ENCODE assay signal across 9 cellular contexts in genomic region chr1:115727706-115728249, GRCh38. TPM values are rescaled to one million over a fixed set of nuclear protein-coding genes. Genes with fewer than 3 reads are reported as not detected.
DNase-seq lines count a peak whose midpoint lies in the region; ATAC-seq, FAIRE-seq and TF ChIP-seq lines count a peak whose summit lies in the region.
"Had no signal": no experiment of that assay in that cellular context is flagged by ENCODE, and none has a peak within 500 bp of the region (broad histone marks: within the 10 kb centered on the region; RNA-seq: fewer than 3 reads in every experiment).

No MANE protein-coding gene starts in this region.

- no peaks in the 10 kb centered on the region for H3K9me1 ChIP-seq in keratinocyte (ENCODE audit: control insufficient read depth, extremely low read depth, insufficient read depth, low read length)

- TF ChIP-seq CTCF in astrocyte of the cerebellum (IDR thresholded peaks at IDR 0.05; ENCODE audit: low read depth, low read length, missing control alignments): no peak
- TF ChIP-seq CTCF in keratinocyte (optimal IDR thresholded peaks at IDR 0.05 in 1 of 3, IDR thresholded peaks at IDR 0.05 in 1 of 3, conservative IDR thresholded peaks at IDR 0.05 in 1 of 3; ENCODE audit: extremely low read depth in 1 of 3, insufficient read depth in 2 of 3, low read length in 3 of 3): no peak
- TF ChIP-seq CTCF in spleen (IDR thresholded peaks at IDR 0.05 in 8 of 11, conservative IDR thresholded peaks at IDR 0.05 in 3 of 11): no peak
- TF ChIP-seq CTCF in WERI-Rb-1 (IDR thresholded peaks at IDR 0.05; ENCODE audit: low read depth, low read length): no peak

- no peak overlapping the region for H3K9ac ChIP-seq in keratinocyte (ENCODE audit: control insufficient read depth, extremely low read depth, insufficient read depth, low read length)

- TF ChIP-seq POLR2A in spleen (IDR thresholded peaks at IDR 0.05): no peak

- no peaks in the 10 kb centered on the region for H3K79me2 ChIP-seq in keratinocyte (ENCODE audit: control insufficient read depth, insufficient read depth, low read length)

- no peak for ATAC-seq in HG02759 (IDR thresholded peaks at IDR 0.05; ENCODE audit: unreplicated experiment)

- FAIRE-seq in keratinocyte (lab: Jason Lieb, UNC): peak; percentile 5

- H3K4me3 ChIP-seq in astrocyte of the cerebellum (ENCODE audit: low read depth, low read length) (no peak overlapping the region), keratinocyte (ENCODE audit: control insufficient read depth in 2 of 3, extremely low read depth in 1 of 3, insufficient read depth in 2 of 3, low read depth in 1 of 3, low read length in 3 of 3) (no peak overlapping the region), spleen (no peak overlapping the region), WERI-Rb-1 (ENCODE audit: low read depth, low read length) (no peak overlapping the region)

- dilution Hi-C loops in keratinocyte (cut with MboI; ENCODE audit: extremely low pct_ligation_motif_present, low sequenced_read_pairs): no loop called here

- H3K4me2 ChIP-seq in keratinocyte (ENCODE audit: control insufficient read depth, extremely low read depth, insufficient read depth, low read depth, low read length): no peak overlapping the region

- in situ Hi-C loops in astrocyte of the cerebellum (cut with HindIII; ENCODE audit: low sequenced_read_pairs) (no loop called here), ACHN (cut with HindIII; ENCODE audit: low pct_ligation_motif_present, low pct_unique_long_range_greater_than_20kb, low sequenced_read_pairs) (no loop called here)

- no peak overlapping the region for H2AFZ ChIP-seq in keratinocyte (ENCODE audit: control insufficient read depth, low read length)

- no peaks in the 10 kb centered on the region for H3K36me3 ChIP-seq in keratinocyte (ENCODE audit: control insufficient read depth in 2 of 2, extremely low read depth in 1 of 2, insufficient read depth in 2 of 2, low read length in 2 of 2)
- H3K36me3 ChIP-seq in spleen: no peaks in the 10 kb centered on the region
- no peaks in the 10 kb centered on the region for H3K36me3 ChIP-seq in WERI-Rb-1

- H3K4me1 ChIP-seq in keratinocyte (ENCODE audit: control insufficient read depth, extremely low read depth, insufficient read depth, low read length) (no peaks in the 10 kb centered on the region), spleen (peaks cover 0 to 26% (median 10%) of the 10 kb centered on the region in 6 donors)

- no peaks in the 10 kb centered on the region for H3K9me3 ChIP-seq in keratinocyte (ENCODE audit: control insufficient read depth, low read depth, low read length)
- no peaks in the 10 kb centered on the region for H3K9me3 ChIP-seq in spleen
- H3K9me3 ChIP-seq in WERI-Rb-1 (ENCODE audit: severe bottlenecking): no peaks in the 10 kb centered on the region

- intact Hi-C loops in spleen (cut with DNase I; ENCODE audit: low total_unique reads): no loop called here

- 41 to 64% (median 47%) methylated on average over 7 of the region's 7 CpGs for WGBS in spleen, 5 donors

- DNase-seq in HCEC 1CT: peak; percentile 97
- peak; percentile 57 for DNase-seq in astrocyte of the cerebellum (ENCODE audit: low read depth)
- no peak for DNase-seq in keratinocyte (ENCODE audit: low read depth, low spot score)
- DNase-seq in spleen: no peak
- DNase-seq in C1 segment of cervical spinal cord (lab: John Stamatoyannopoulos, UW): no peak
- DNase-seq in ACHN: no peak
- DNase-seq in WERI-Rb-1: no peak
- DNase-seq: activated T-cell treated with anti-CD3 and anti-CD28 coated beads for 4 hours had no signal

- H3K27ac ChIP-seq in keratinocyte (ENCODE audit: control insufficient read depth, insufficient read depth, low read length) (no peak overlapping the region), spleen (peak overlapping the region in 5 of 8 donors; percentile 35 to 47 (median 44)), WERI-Rb-1 (no peak overlapping the region)

- H3K27me3 ChIP-seq in keratinocyte (ENCODE audit: control insufficient read depth, extremely low read depth, insufficient read depth, low read length) (no peaks in the 10 kb centered on the region), spleen (replicated peaks in 1 of 7) (no peaks in the 10 kb centered on the region), WERI-Rb-1 (ENCODE audit: insufficient read depth, low read depth, severe bottlenecking) (no peaks in the 10 kb centered on the region)

- H4K20me1 ChIP-seq in keratinocyte (ENCODE audit: control insufficient read depth, extremely low read depth, insufficient read depth, low read length): no peaks in the 10 kb centered on the region

RNA-seq across cellular contexts. Expression of gene CASQ2, which starts 40.7 kb away (rescaled TPM):
- polyA plus RNA-seq in keratinocyte: 0.02 to 0.06 TPM (median 0.04 TPM) in 3 replicates
- not detected for polyA plus RNA-seq in keratinocyte (2011; ENCODE audit: low read depth)
- 0.03 and 0.04 TPM in 2 replicates for polyA plus RNA-seq in keratinocyte (2011; cell fraction: cytosol; rRNA removed)
- polyA plus RNA-seq in keratinocyte (2011; cell fraction: nucleus; rRNA removed): 0.09 TPM in 1 of 2 replicates, not detected in the other
- polyA plus RNA-seq in keratinocyte (2012; ENCODE audit: low replicate concordance): not detected in 2 replicates
- 0.10 TPM in 1 of 3 replicates, not detected in the others for polyA minus RNA-seq in keratinocyte
- polyA minus RNA-seq in keratinocyte (2011; cell fraction: cytosol; rRNA and poly(A)+ RNA removed): not detected
- not detected in 2 replicates for polyA minus RNA-seq in keratinocyte (2011; cell fraction: nucleus; rRNA and poly(A)+ RNA removed)
- under 1 TPM; 0.24 to 0.93 (median 0.33) TPM for total RNA-seq in spleen
- polyA plus RNA-seq in spleen: under 1 TPM; 0.52 to 0.77 (median 0.67) TPM

Comparison
In these comparisons a context has a peak if more than half of its experiments do, and no peak if none do; other contexts are left out.
1. DNase-seq: peak in HCEC 1CT (single experiment) and astrocyte of the cerebellum (single experiment); none in keratinocyte (single experiment), spleen (single experiment), C1 segment of cervical spinal cord (0 of 14), ACHN (single experiment) and WERI-Rb-1 (single experiment).
2. H3K27ac ChIP-seq: peak in spleen (5 of 8); none in keratinocyte (single experiment) and WERI-Rb-1 (single experiment).